ENCODE assay signal across 8 cellular contexts in the genomic region with DNA sequence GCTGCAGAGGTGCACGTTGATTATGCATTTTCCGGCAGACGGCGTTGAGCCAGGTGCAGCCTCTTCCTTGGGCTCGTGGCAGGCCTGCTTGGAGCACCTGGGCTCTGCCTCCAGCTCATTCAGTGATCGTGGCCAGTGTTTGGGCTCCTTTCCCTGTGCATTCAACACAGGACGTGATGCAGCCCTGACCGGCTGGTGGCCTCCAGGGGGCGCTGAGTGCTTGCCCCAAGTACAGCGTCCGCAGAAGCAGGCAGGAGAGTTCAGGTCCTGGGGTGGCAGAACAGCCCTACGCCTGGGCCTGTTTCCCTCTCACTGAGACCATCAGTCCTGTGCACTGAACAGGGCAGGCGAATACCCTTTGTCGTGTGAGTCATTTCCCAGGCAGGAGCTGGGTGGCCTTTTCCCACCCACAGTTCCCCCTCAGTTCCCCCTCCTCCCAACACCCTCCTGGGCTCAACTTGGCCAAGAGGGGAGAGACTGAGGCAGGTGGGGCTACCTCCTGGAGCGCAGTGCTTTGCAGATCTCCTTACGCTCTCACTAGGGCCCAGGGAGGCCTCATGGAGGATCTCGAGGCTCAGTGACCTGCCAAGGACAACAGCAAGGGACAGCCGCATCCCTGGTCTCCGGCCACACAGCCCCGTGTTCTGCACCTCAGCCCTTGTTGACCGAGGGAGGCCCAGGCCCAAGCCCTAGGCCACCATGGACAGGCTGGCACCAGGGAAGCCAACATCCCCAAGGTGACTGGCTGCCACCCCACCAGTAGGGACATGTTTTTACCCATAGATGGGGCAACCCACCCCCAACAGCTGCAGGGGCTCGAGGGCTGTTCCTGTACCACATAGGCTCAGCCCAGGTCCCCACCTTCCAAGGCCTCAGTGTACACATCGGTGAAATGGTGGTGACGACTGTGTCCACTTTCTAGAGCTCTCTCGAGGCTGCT. TPM values are rescaled to one million over a fixed set of nuclear protein-coding genes. Genes with fewer than 3 reads are reported as not detected.
DNase-seq lines count a peak whose midpoint lies in the region; ATAC-seq, FAIRE-seq and TF ChIP-seq lines count a peak whose summit lies in the region.

No MANE protein-coding gene starts in this region.

- CTCF ChIA-PET in activated B cell treated with CpG ODN at 0.5 μM for 24 hours (lab: Charles Lee), result interaction anchor here (0.8 to 2.5 kb wide), 8 partner anchors 15 to 530 kb away, joined by 3 to 19 read pairs (median 6); a partner anchor contains a TSS
- CTCF ChIA-PET in mammary epithelial cell (lab: Charles Lee; ENCODE audit: low non-redundant PET), result interaction anchor here (0.5 to 1.1 kb wide), 6 partner anchors 58 to 366 kb away, joined by 3 to 12 read pairs (median 4); no protein-coding TSS in a partner anchor

- no peaks in the 10 kb centered on the region for H4K20me1 ChIP-seq in mammary epithelial cell (ENCODE audit: insufficient read depth, low read length)

- H3K27me3 Mint-ChIP-seq in activated B cell treated with CpG ODN at 0.5 μM for 24 hours, result no peaks in the 10 kb centered on the region

- H3K36me3 Mint-ChIP-seq in activated B cell treated with CpG ODN at 0.5 μM for 24 hours (ENCODE audit: low read depth), result peaks cover 4% of the 10 kb centered on the region

- DNase-seq in A172 (ENCODE audit: low spot score) (peak; percentile 85), GM19240 (ENCODE audit: insufficient read length, low spot score) (peak; percentile 34), NCI-H2196 (lab: John Stamatoyannopoulos, UW; ENCODE audit: unreplicated experiment) (peak; percentile 84), activated B cell treated with CpG ODN at 0.5 μM for 24 hours (peak; percentile 60), mammary epithelial cell (peak; percentile 59), kidney (peak; percentile 93)
- peak; percentile 59 to 70 for DNase-seq in stimulated activated CD4-positive, alpha-beta T cell treated with anti-CD3 and anti-CD28 coated beads, Interleukin-15, amount 100 ng/mL, for 48 hours (ENCODE audit: low read depth in 2 of 2)

- peaks cover 33% of the 10 kb centered on the region for H3K79me2 ChIP-seq in mammary epithelial cell (ENCODE audit: insufficient read depth, low read length)

- no peak overlapping the region for H3K9ac ChIP-seq in mammary epithelial cell (ENCODE audit: insufficient read depth, low read length)
- H3K9ac ChIP-seq in kidney (ENCODE audit: low read length in 2 of 2), result no peak overlapping the region

- FAIRE-seq in kidney (lab: Jason Lieb, UNC), result no peak

- H3K36me3 ChIP-seq in mammary epithelial cell (ENCODE audit: insufficient read depth, low read length) (peaks cover 28% of the 10 kb centered on the region), kidney (ENCODE audit: control insufficient read depth in 1 of 2, insufficient read depth in 2 of 2, low read length in 2 of 2) (peaks cover 0 to 12% of the 10 kb centered on the region in 2 donors)

- H2AFZ ChIP-seq in mammary epithelial cell (ENCODE audit: low read depth, low read length), result no peak overlapping the region

- no peaks in the 10 kb centered on the region for H3K4me1 Mint-ChIP-seq in activated B cell treated with CpG ODN at 0.5 μM for 24 hours

- POLR2A ChIA-PET in activated B cell treated with CpG ODN at 0.5 μM for 24 hours (lab: Charles Lee), result interaction anchor here (1.1 kb wide), 1 partner anchor 230 kb away, joined by 3 read pairs; no protein-coding TSS in a partner anchor

- H3K9me3 Mint-ChIP-seq in activated B cell treated with CpG ODN at 0.5 μM for 24 hours, result no peaks in the 10 kb centered on the region

- no peak overlapping the region for H3K27ac Mint-ChIP-seq in activated B cell treated with CpG ODN at 0.5 μM for 24 hours

- H3K4me3 Mint-ChIP-seq in activated B cell treated with CpG ODN at 0.5 μM for 24 hours, result no peak overlapping the region

- H3K4me3 ChIP-seq in mammary epithelial cell (replicated peaks in 1 of 3; ENCODE audit: insufficient read depth in 1 of 3, low read depth in 2 of 3, low read length in 3 of 3), result no peak overlapping the region
- H3K4me3 ChIP-seq in kidney (ENCODE audit: low read length in 2 of 2), result no peak overlapping the region

- H3K27me3 ChIP-seq in mammary epithelial cell (ENCODE audit: insufficient read depth, low read length), result no peaks in the 10 kb centered on the region

- no TSS peak for BruUV-seq in mammary epithelial cell (replicated peaks; lab: Mats Ljungman, UMichigan)

- intact Hi-C loops in activated B cell treated with CpG ODN at 0.5 μM for 24 hours (cut with micrococcal nuclease) (loop anchor here (1.0 kb wide), 5 partner anchors 82 to 417 kb away; no protein-coding TSS in a partner anchor), mammary epithelial cell (cut with micrococcal nuclease) (loop anchor here (1.0 to 10.0 kb wide), 4 partner anchors 82 to 411 kb away; a partner anchor contains a TSS), kidney (cut with DNase I) (loop anchor here (5.0 kb wide), 1 partner anchor 83 kb away; no protein-coding TSS in a partner anchor)

- H3K4me1 ChIP-seq in mammary epithelial cell (ENCODE audit: insufficient read depth, low read length) (peaks cover 9% of the 10 kb centered on the region), kidney (ENCODE audit: control insufficient read depth in 1 of 2, insufficient read depth in 1 of 2, low read depth in 1 of 2, low read length in 2 of 2) (no peaks in the 10 kb centered on the region)

- H3K4me2 ChIP-seq in mammary epithelial cell (ENCODE audit: insufficient read depth, low read depth, low read length), result no peak overlapping the region

- dilution Hi-C loops in mammary epithelial cell (cut with HindIII; ENCODE audit: low sequenced_read_pairs), result no loop called here

- no peak overlapping the region for H3K27ac ChIP-seq in mammary epithelial cell (ENCODE audit: insufficient read depth, low read depth, low read length)
- H3K27ac ChIP-seq in kidney (ENCODE audit: low read depth in 2 of 2, low read length in 2 of 2), result no peak overlapping the region

- no peaks in the 10 kb centered on the region for H3K9me3 ChIP-seq in mammary epithelial cell (replicated peaks; ENCODE audit: insufficient read depth, low read length)
- H3K9me3 ChIP-seq in kidney (ENCODE audit: control insufficient read depth in 1 of 2, low read length in 2 of 2), result no peaks in the 10 kb centered on the region

- WGBS in mammary epithelial cell (ENCODE audit: low coverage, missing lambda C conversion rate), result 54% methylated on average over 22 of the region's 25 CpGs

- ATAC-seq in activated B cell treated with CpG ODN at 0.5 μM for 24 hours (ENCODE audit: low read depth) (peak; percentile 93), HG02610 (IDR thresholded peaks at IDR 0.05; ENCODE audit: unreplicated experiment) (no peak)

- in situ Hi-C loops in mammary epithelial cell (cut with MboI; ENCODE audit: low sequenced_read_pairs in 2 of 2), result no loop called here

- no peak for TF ChIP-seq CTCF in activated B cell treated with CpG ODN at 0.5 μM for 24 hours (IDR thresholded peaks at IDR 0.05)
- TF ChIP-seq CTCF in mammary epithelial cell (conservative IDR thresholded peaks at IDR 0.05 in 1 of 2, IDR thresholded peaks at IDR 0.05 in 1 of 2; ENCODE audit: extremely low read depth in 1 of 2, insufficient read depth in 1 of 2, low read depth in 1 of 2, low read length in 2 of 2), result peak; percentile 77 to 86
- peak; percentile 92 for TF ChIP-seq CTCF in kidney (IDR thresholded peaks at IDR 0.05; ENCODE audit: borderline replicate concordance, extremely low read depth, insufficient read depth)

RNA-seq across cellular contexts. Expression of a gene that starts 52.9 kb away (rescaled TPM):
- 8.5 and 9.6 TPM in 2 replicates for total RNA-seq in A172 (2014; rRNA removed; shearing (Covaris generic))
- total RNA-seq in activated B cell treated with CpG ODN at 0.5 μM for 24 hours (19.4 and 23.9 TPM in 2 replicates), mammary epithelial cell (10 to 100 TPM; 15.5 to 20.6 TPM), kidney (24.6 TPM)
- polyA plus RNA-seq in mammary epithelial cell (9.1 TPM), kidney (ENCODE audit: insufficient read depth, low read depth, low replicate concordance) (15.8 TPM)
- polyA minus RNA-seq in mammary epithelial cell, result 17.2 TPM

RNA-seq across cellular contexts. Expression of a gene that starts 53.0 kb away (rescaled TPM):
- total RNA-seq in A172 (2014; rRNA removed; shearing (Covaris generic)), result 1,716 and 1,722 TPM in 2 replicates
- 2,278 and 2,307 TPM in 2 replicates for total RNA-seq in activated B cell treated with CpG ODN at 0.5 μM for 24 hours
- total RNA-seq in mammary epithelial cell, result 1,000 to 10,000 TPM; 1,316 to 1,441 TPM
- polyA plus RNA-seq in mammary epithelial cell, result 2,249 TPM
- polyA minus RNA-seq in mammary epithelial cell, result 561 TPM
- 985 TPM for total RNA-seq in kidney
- polyA plus RNA-seq in kidney (ENCODE audit: insufficient read depth, low read depth, low replicate concordance), result 1,980 TPM

Comparison
In these comparisons a context has a peak if more than half of its experiments do, and no peak if none do; other contexts are left out.
1. DNase-seq: peak in every context shown above with its lines; median percentile 93 in kidney; 85 in A172; 84 in NCI-H2196; 64 in stimulated activated CD4-positive, alpha-beta T cell treated with anti-CD3 and anti-CD28 coated beads, Interleukin-15, amount 100 ng/mL, for 48 hours; 60 in activated B cell treated with CpG ODN at 0.5 μM for 24 hours; 59 in mammary epithelial cell; 34 in GM19240.